Comparison of ENCODE assay signal across 8 cellular contexts in genomic region chr7:30135271-30135550, GRCh38. TPM values are rescaled to one million over a fixed set of nuclear protein-coding genes. Genes with fewer than 3 reads are reported as not detected.
DNase-seq lines count a peak whose midpoint lies in the region; ATAC-seq, FAIRE-seq and TF ChIP-seq lines count a peak whose summit lies in the region.

No MANE protein-coding gene starts in this region.

- peak overlapping the region; percentile 76 for H3K4me3 Mint-ChIP-seq in activated naive CD8-positive, alpha-beta T cell

- POLR2A ChIA-PET in A549 (lab: Yijun Ruan, JAX) (interaction anchor here (0.6 kb wide), 1 partner anchor 55 kb away, joined by 3 read pairs; no protein-coding TSS in a partner anchor), HepG2 (lab: Yijun Ruan, JAX) (no interaction called here)

- CTCF ChIA-PET in A549 (lab: Yijun Ruan, JAX) = interaction anchor here (1.0 to 1.9 kb wide), 6 partner anchors 8 to 279 kb away, joined by 3 to 5 read pairs (median 3); no protein-coding TSS in a partner anchor
- CTCF ChIA-PET in HepG2 (lab: Yijun Ruan, JAX; ENCODE audit: low intra/inter-chr PET ratio, low total read pairs) = no interaction called here

- intact Hi-C loops in HepG2 (cut with micrococcal nuclease; ENCODE audit: unreplicated experiment) = no loop called here

- in situ Hi-C loops in HAP-1 (cut with MboI; ENCODE audit: low sequenced_read_pairs) (no loop called here), HepG2 (cut with HindIII; ENCODE audit: extremely low pct_ligation_motif_present, low pct_unique_long_range_greater_than_20kb) (no loop called here)

- H3K36me3 Mint-ChIP-seq in activated naive CD8-positive, alpha-beta T cell = no peaks in the 10 kb centered on the region

- H3K9me3 ChIP-seq in A549 (no peaks in the 10 kb centered on the region), HAP-1 (no peaks in the 10 kb centered on the region), HepG2 (ENCODE audit: low read length) (no peaks in the 10 kb centered on the region), upper lobe of left lung (no peaks in the 10 kb centered on the region)

- no peaks in the 10 kb centered on the region for H4K20me1 ChIP-seq in HepG2 (ENCODE audit: insufficient read depth, low read length)

- no peak overlapping the region for H3K27ac Mint-ChIP-seq in activated naive CD8-positive, alpha-beta T cell

- FAIRE-seq in A549 (lab: Jason Lieb, UNC) (no peak), HepG2 (lab: Jason Lieb, UNC) (no peak)

- no peak overlapping the region for H2AFZ ChIP-seq in HepG2 (ENCODE audit: low read length)

- H3K27me3 Mint-ChIP-seq in activated naive CD8-positive, alpha-beta T cell = no peaks in the 10 kb centered on the region

- peak in 1 of 2 experiments; percentile 48; a peak in 2 of 6 replicates for ATAC-seq in A549
- ATAC-seq in HepG2 = peak; percentile 17; the same call in 2 of the 3 replicates
- ATAC-seq in upper lobe of left lung (ENCODE audit: low FRiP score in 2 of 2) = no peak

- DNase-seq in A549 (ENCODE audit: low read depth in 1 of 2, low spot score in 1 of 2) (no peak), HAP-1 (ENCODE audit: low spot score in 2 of 2) (no peak), HepG2 (ENCODE audit: low spot score) (no peak), upper lobe of left lung (no peak), GF-D8 (lab: John Stamatoyannopoulos, UW) (no peak), midbrain (lab: John Stamatoyannopoulos, UW) (no peak), NCI-H524 (lab: John Stamatoyannopoulos, UW) (no peak)

- H3K27ac ChIP-seq in A549 (peak overlapping the region; percentile 69 to 87), HepG2 (ENCODE audit: extremely low read length, insufficient read depth, low read length) (peak overlapping the region; percentile 43), upper lobe of left lung (peak overlapping the region; percentile 91 to 98 (median 96))

- no peaks in the 10 kb centered on the region for H3K36me3 ChIP-seq in HAP-1 (replicated peaks)
- no peaks in the 10 kb centered on the region for H3K36me3 ChIP-seq in HepG2 (replicated peaks in 1 of 2; ENCODE audit: control insufficient read depth in 1 of 2, insufficient read depth in 2 of 2, low read length in 2 of 2)
- H3K36me3 ChIP-seq in upper lobe of left lung = no peaks in the 10 kb centered on the region

- peak overlapping the region; percentile 71 for H3K9ac ChIP-seq in HepG2 (ENCODE audit: insufficient read depth, low read depth, low read length)

- peak overlapping the region; percentile 86 for H3K4me3 ChIP-seq in A549
- H3K4me3 ChIP-seq in HAP-1 = peak overlapping the region; percentile 72
- H3K4me3 ChIP-seq in HepG2 (replicated peaks in 1 of 3; ENCODE audit: insufficient read depth in 1 of 3, low read depth in 2 of 3, low read length in 3 of 3) = peak overlapping the region; percentile 80 to 94 (median 90); a peak in 5 of 6 replicates
- H3K4me3 ChIP-seq in upper lobe of left lung = peak overlapping the region; percentile 88 to 96 (median 93)

- WGBS in A549 (ENCODE audit: missing lambda C conversion rate) = 0% methylated on average over 8 of the region's 44 CpGs
- no CpG with 5 or more reads among the region's 44 CpGs for WGBS in HepG2 (ENCODE audit: low lambda C conversion rate)
- WGBS in upper lobe of left lung, 2 donors = 1% methylated on average over 28 of the region's 44 CpGs; no CpG with 5 or more reads in 1 of the 2 donors

- TF ChIP-seq RAD21 in A549 (conservative IDR thresholded peaks at IDR 0.05 in 1 of 2, IDR thresholded peaks at IDR 0.05 in 1 of 2) (no peak), HepG2 (CRISPR knock-in tag; IDR thresholded peaks at IDR 0.05) (no peak)

- TF ChIP-seq POLR2A in A549 (IDR thresholded peaks at IDR 0.05; ENCODE audit: low read length) (no peak), HepG2 (IDR thresholded peaks at IDR 0.05; ENCODE audit: insufficient read depth in 1 of 2, low read depth in 2 of 2, low read length in 2 of 2) (no peak), upper lobe of left lung (IDR thresholded peaks at IDR 0.05) (peak in 1 of 4 donors; percentile 0)

- no peaks in the 10 kb centered on the region for H3K9me3 Mint-ChIP-seq in activated naive CD8-positive, alpha-beta T cell (ENCODE audit: low read depth)

- TF ChIP-seq CTCF in A549 (IDR thresholded peaks at IDR 0.05) (no peak), HepG2 (CRISPR knock-in tag; IDR thresholded peaks at IDR 0.05) (no peak), upper lobe of left lung (IDR thresholded peaks at IDR 0.05) (no peak)

- H3K79me2 ChIP-seq in HepG2 (ENCODE audit: insufficient read depth, low read length) = no peaks in the 10 kb centered on the region

- TF ChIP-seq EP300 in A549 (IDR thresholded peaks at IDR 0.05) (no peak), HepG2 (IDR thresholded peaks at IDR 0.05; ENCODE audit: low read depth in 2 of 2, low read length in 2 of 2) (no peak), HepG2 (CRISPR knock-in tag; IDR thresholded peaks at IDR 0.05; ENCODE audit: borderline replicate concordance) (no peak), upper lobe of left lung (IDR thresholded peaks at IDR 0.05) (no peak)

- H3K4me2 ChIP-seq in A549 (peak overlapping the region; percentile 80), HepG2 (ENCODE audit: low read depth, low read length) (peak overlapping the region; percentile 84)

- peaks cover 9% of the 10 kb centered on the region for H3K4me1 Mint-ChIP-seq in activated naive CD8-positive, alpha-beta T cell (ENCODE audit: low read depth)

- H3K4me1 ChIP-seq in A549 (peaks cover 4% of the 10 kb centered on the region; the same call in 1 of the 3 replicates), HAP-1 (peaks cover 10% of the 10 kb centered on the region; the same call in 1 of the 2 replicates), HepG2 (ENCODE audit: insufficient read depth, low read length) (peaks cover 14% of the 10 kb centered on the region), upper lobe of left lung (peaks cover 23 to 44% (median 26%) of the 10 kb centered on the region in 4 donors)

- H3K27me3 ChIP-seq in HAP-1 (ENCODE audit: low read depth) (no peaks in the 10 kb centered on the region), HepG2 (ENCODE audit: control insufficient read depth in 1 of 2, insufficient read depth in 2 of 2, low read length in 2 of 2) (no peaks in the 10 kb centered on the region; a peak in 1 of 5 replicates), upper lobe of left lung (no peaks in the 10 kb centered on the region)

- BruUV-seq in HepG2 (replicated peaks; lab: Mats Ljungman, UMichigan) = no TSS peak

TF ChIP-seq in A549, 52 proteins besides CTCF, POLR2A, EP300 and RAD21:
- TF ChIP-seq ZC3H11A (IDR thresholded peaks at IDR 0.05) = no peak
- no peak for TF ChIP-seq FOSL2 (IDR thresholded peaks at IDR 0.05)
- no peak for TF ChIP-seq FOSL2 (CRISPR knock-in tag; IDR thresholded peaks at IDR 0.05)
- no peak for TF ChIP-seq EHMT2 (IDR thresholded peaks at IDR 0.05; ENCODE audit: low read depth)
- no peak for TF ChIP-seq KDM1A (IDR thresholded peaks at IDR 0.05; ENCODE audit: low read depth)
- no peak for TF ChIP-seq ESRRA (IDR thresholded peaks at IDR 0.05; ENCODE audit: borderline replicate concordance, low read length)
- TF ChIP-seq HDAC2 (IDR thresholded peaks at IDR 0.05) = no peak
- no peak for TF ChIP-seq JUN (IDR thresholded peaks at IDR 0.05)
- no peak for TF ChIP-seq EHF (CRISPR knock-in tag; IDR thresholded peaks at IDR 0.05)

TF ChIP-seq in HepG2, 621 proteins besides CTCF, POLR2A, EP300 and RAD21 (continues in another document):
- TF ChIP-seq SIN3B (IDR thresholded peaks at IDR 0.05; ENCODE audit: low read length) (no peak), CHD4 (IDR thresholded peaks at IDR 0.05; ENCODE audit: borderline replicate concordance, low read length) (no peak), SKI (IDR thresholded peaks at IDR 0.05; ENCODE audit: partially characterized antibody) (peak; percentile 1)

RNA-seq across cellular contexts. Expression of gene MTURN, which starts 0.4 kb away (rescaled TPM):
- polyA plus RNA-seq in A549 (2011; rRNA removed) (2.5 and 2.7 TPM in 2 replicates), A549 (2017; fragmentation: RNase III; extraction: RNeasy Plus Mini Kit Qiagen cat#74134 plus additional on column Dnase treatment) (2.2 to 2.4 TPM (median 2.3 TPM) in 3 replicates), HepG2 (2011; rRNA removed) (7.2 and 7.9 TPM in 2 replicates)
- polyA plus RNA-seq in A549 (2012; cell fraction: cytosol; rRNA removed) = 1.1 and 1.5 TPM in 2 replicates
- polyA plus RNA-seq in A549 (2012; cell fraction: nucleus; rRNA removed) = 1.2 and 1.5 TPM in 2 replicates
- polyA minus RNA-seq in A549 (2011; rRNA and poly(A)+ RNA removed) = 1.4 and 1.6 TPM in 2 replicates
- total RNA-seq in HepG2 (2016; rRNA removed; fragmentation: Illumina TruSeq; extraction: Trizol) (5.7 and 8.2 TPM in 2 replicates), upper lobe of left lung (100 to 1,000 TPM in 1 of 6 donors, 10 to 100 TPM in 5; 27.2 to 112 (median 39.6) TPM)
- 15.1 and 17.4 TPM in 2 replicates for total RNA-seq in HepG2 (2016; cell fraction: cytosol; rRNA removed; fragmentation: Illumina TruSeq; extraction: Trizol; ENCODE audit: low read depth)
- total RNA-seq in HepG2 (2016; cell fraction: insoluble cytoplasmic fraction; rRNA removed; fragmentation: Illumina TruSeq; extraction: Trizol) = 5.7 and 6.1 TPM in 2 replicates
- 16.1 and 17.3 TPM in 2 replicates for total RNA-seq in HepG2 (2016; cell fraction: membrane; rRNA removed; fragmentation: Illumina TruSeq; extraction: Trizol)
- total RNA-seq in HepG2 (2016; cell fraction: nucleus; rRNA removed; fragmentation: Illumina TruSeq; extraction: Trizol) = 5.2 and 6.6 TPM in 2 replicates
- 4.0 and 5.1 TPM in 2 replicates for polyA plus RNA-seq in HepG2 (2011; cell fraction: cytosol; rRNA removed)
- 8.4 and 11.0 TPM in 2 replicates for polyA plus RNA-seq in HepG2 (2011; cell fraction: nucleus; rRNA removed)
- 4.8 and 6.5 TPM in 2 replicates for polyA plus RNA-seq in HepG2 (2012)
- polyA plus RNA-seq in HepG2 (2016; cell fraction: cytosol; fragmentation: Illumina TruSeq; extraction: Trizol; ENCODE audit: low read depth) = 19.8 and 22.7 TPM in 2 replicates
- 6.6 TPM in 2 replicates for polyA plus RNA-seq in HepG2 (2016; cell fraction: insoluble cytoplasmic fraction; fragmentation: Illumina TruSeq; extraction: Trizol; ENCODE audit: low read depth)
- polyA plus RNA-seq in HepG2 (2016; cell fraction: membrane; fragmentation: Illumina TruSeq; extraction: Trizol; ENCODE audit: low read depth) = 16.0 and 17.6 TPM in 2 replicates
- 7.4 and 7.9 TPM in 2 replicates for polyA plus RNA-seq in HepG2 (2016; cell fraction: nucleus; fragmentation: Illumina TruSeq; extraction: Trizol; ENCODE audit: insufficient read depth, low read depth)
- polyA minus RNA-seq in HepG2 (2011; rRNA and poly(A)+ RNA removed; ENCODE audit: low replicate concordance) = 4.1 TPM in 2 replicates
- 1.8 and 4.4 TPM in 2 replicates for polyA minus RNA-seq in HepG2 (2011; cell fraction: cytosol; rRNA and poly(A)+ RNA removed)
- 12.1 and 12.6 TPM in 2 replicates for polyA minus RNA-seq in HepG2 (2011; cell fraction: nucleus; rRNA and poly(A)+ RNA removed)

Comparison
In these comparisons a context has a peak if more than half of its experiments do, and no peak if none do; other contexts are left out.
1. H3K27ac ChIP-seq: peak in every context shown above with its lines; median percentile 96 in upper lobe of left lung; 78 in A549; 43 in HepG2.